In genomic region chr20:50819344-50819743, GRCh38 we compare ENCODE assay signal across 13 cellular contexts. TPM values are rescaled to one million over a fixed set of nuclear protein-coding genes. Genes with fewer than 3 reads are reported as not detected.
DNase-seq lines count a peak whose midpoint lies in the region; ATAC-seq and TF ChIP-seq lines count a peak whose summit lies in the region.
"Had no signal": no experiment of that assay in that cellular context is flagged by ENCODE, and none has a peak within 500 bp of the region (broad histone marks: within the 10 kb centered on the region; RNA-seq: fewer than 3 reads in every experiment).

No MANE protein-coding gene starts in this region.

- H3K36me3 Mint-ChIP-seq in activated CD4-positive, alpha-beta T cell treated with anti-CD3 and anti-CD28 coated beads for 36 hours (ENCODE audit: low read depth), result peaks cover 14% of the 10 kb centered on the region
- H3K36me3 Mint-ChIP-seq in natural killer cell treated with Interleukin-12 subunit alpha and Interleukin-12 subunit beta and Interleukin-15 and Interleukin-18, amount 100 ng/mL, for 72 hours, result peaks cover 4% of the 10 kb centered on the region

- peaks cover 94% of the 10 kb centered on the region for H3K4me1 ChIP-seq in OCI-LY7 (ENCODE audit: insufficient read depth, low read length, poor library complexity, severe bottlenecking)

- POLR2A ChIA-PET in activated CD4-positive, alpha-beta T cell treated with anti-CD3 and anti-CD28 coated beads for 36 hours (lab: Charles Lee), result interaction anchor here (0.6 kb wide), 1 partner anchor 26 kb away, joined by 3 read pairs; no protein-coding TSS in a partner anchor
- POLR2A ChIA-PET in OCI-LY7 (lab: Charles Lee), result interaction anchor here (0.7 to 15.6 kb wide), 5 partner anchors 9 to 29 kb away, joined by 3 to 230 read pairs (median 4); partner anchors contain the start of gene BCAS4

- ATAC-seq in activated CD4-positive, alpha-beta T cell treated with anti-CD3 and anti-CD28 coated beads for 36 hours, result no peak
- ATAC-seq in HG02610 (IDR thresholded peaks at IDR 0.05; ENCODE audit: unreplicated experiment), result peak; percentile 50
- no peak for ATAC-seq in natural killer cell treated with Interleukin-12 subunit alpha and Interleukin-12 subunit beta and Interleukin-15 and Interleukin-18, amount 100 ng/mL, for 72 hours
- ATAC-seq in HG03439 (IDR thresholded peaks at IDR 0.05; ENCODE audit: unreplicated experiment), result no peak
- no peak for ATAC-seq in SK-N-SH treated with all-trans-retinoic acid at 6 μM for 48 hours

- intact Hi-C loops in activated CD4-positive, alpha-beta T cell treated with anti-CD3 and anti-CD28 coated beads for 36 hours (cut with DNase I, micrococcal nuclease), result loop anchor here (5.0 kb wide), 1 partner anchor 93 kb away; no protein-coding TSS in a partner anchor
- intact Hi-C loops in OCI-LY7 (cut with micrococcal nuclease; ENCODE audit: unreplicated experiment), result loop anchor here (2.0 kb wide), 2 partner anchors 15 to 39 kb away; no protein-coding TSS in a partner anchor

- no peaks in the 10 kb centered on the region for H4K20me1 ChIP-seq in OCI-LY7 (ENCODE audit: insufficient read depth, low read length)

- CTCF ChIA-PET in activated CD4-positive, alpha-beta T cell treated with anti-CD3 and anti-CD28 coated beads for 36 hours (lab: Charles Lee), result interaction anchor here (0.6 to 3.3 kb wide), 8 partner anchors 17 to 166 kb away, joined by 3 to 19 read pairs (median 4); partner anchors contain the start of gene BCAS4
- CTCF ChIA-PET in OCI-LY7 (lab: Charles Lee; ENCODE audit: unreplicated experiment), result no interaction called here

- no peak overlapping the region for H3K4me3 ChIP-seq in OCI-LY7 (ENCODE audit: low read depth, low read length, poor library complexity, severe bottlenecking)

- no peak overlapping the region for H3K4me3 Mint-ChIP-seq in activated CD4-positive, alpha-beta T cell treated with anti-CD3 and anti-CD28 coated beads for 36 hours
- no peak overlapping the region for H3K4me3 Mint-ChIP-seq in natural killer cell treated with Interleukin-12 subunit alpha and Interleukin-12 subunit beta and Interleukin-15 and Interleukin-18, amount 100 ng/mL, for 72 hours

- TF ChIP-seq CTCF in OCI-LY7 (conservative IDR thresholded peaks at IDR 0.05; ENCODE audit: low read length), result no peak

- H3K4me1 Mint-ChIP-seq in activated CD4-positive, alpha-beta T cell treated with anti-CD3 and anti-CD28 coated beads for 36 hours, result peaks cover 26% of the 10 kb centered on the region
- H3K4me1 Mint-ChIP-seq in natural killer cell treated with Interleukin-12 subunit alpha and Interleukin-12 subunit beta and Interleukin-15 and Interleukin-18, amount 100 ng/mL, for 72 hours (ENCODE audit: low read depth in 2 of 2), result peaks cover 33 to 39% of the 10 kb centered on the region in 2 donors

- no peaks in the 10 kb centered on the region for H3K27me3 Mint-ChIP-seq in activated CD4-positive, alpha-beta T cell treated with anti-CD3 and anti-CD28 coated beads for 36 hours
- no peaks in the 10 kb centered on the region for H3K27me3 Mint-ChIP-seq in natural killer cell treated with Interleukin-12 subunit alpha and Interleukin-12 subunit beta and Interleukin-15 and Interleukin-18, amount 100 ng/mL, for 72 hours

- no peaks in the 10 kb centered on the region for H3K9me3 ChIP-seq in OCI-LY7 (ENCODE audit: low read length)

- H3K36me3 ChIP-seq in OCI-LY7 (ENCODE audit: insufficient read depth, low read length), result peaks cover 64% of the 10 kb centered on the region

- H3K9me2 ChIP-seq in OCI-LY7 (ENCODE audit: insufficient read depth, low read length), result no peaks in the 10 kb centered on the region

- H3K79me2 ChIP-seq in OCI-LY7 (ENCODE audit: insufficient read depth, low read depth, low read length), result peaks cover 73% of the 10 kb centered on the region

- DNase-seq in activated CD4-positive, alpha-beta T cell treated with anti-CD3 and anti-CD28 coated beads for 36 hours, result no peak
- no peak for DNase-seq in activated CD4-positive, alpha-beta T cell treated with anti-CD3 and anti-CD28 coated beads for 1 hour
- peak; percentile 82 for DNase-seq in OCI-LY7 (ENCODE audit: low spot score)
- no peak for DNase-seq in natural killer cell treated with Interleukin-12 subunit alpha and Interleukin-12 subunit beta and Interleukin-15 and Interleukin-18, amount 100 ng/mL, for 72 hours (ENCODE audit: low spot score)
- DNase-seq in nucleus accumbens (lab: John Stamatoyannopoulos, UW), result no peak
- DNase-seq: 8988T; Calu3; NCI-H1092 treated with DMSO at 0.1 percent for 48 hours; stimulated activated CD4-positive, alpha-beta T cell treated with anti-CD3 and anti-CD28 coated beads, Interleukin-12 subunit alpha, Interleukin-12 subunit beta, amount 100 ng/mL, for 4 hours; T-helper 9 cell had no signal

- TSS peak; percentile 20 for BruUV-seq in OCI-LY7 (replicated peaks; lab: Mats Ljungman, UMichigan)

- H3K27ac ChIP-seq in OCI-LY7 (ENCODE audit: low read depth, low read length, poor library complexity, severe bottlenecking), result peak overlapping the region; percentile 97

- peak overlapping the region; percentile 66 for H3K4me2 ChIP-seq in OCI-LY7 (ENCODE audit: low read length)

- H2AFZ ChIP-seq in OCI-LY7 (ENCODE audit: low read length), result no peak overlapping the region

- peak overlapping the region; percentile 44 for H3K27ac Mint-ChIP-seq in activated CD4-positive, alpha-beta T cell treated with anti-CD3 and anti-CD28 coated beads for 36 hours
- H3K27ac Mint-ChIP-seq in natural killer cell treated with Interleukin-12 subunit alpha and Interleukin-12 subunit beta and Interleukin-15 and Interleukin-18, amount 100 ng/mL, for 72 hours, result peak overlapping the region; percentile 51 to 98

- peaks cover 1% of the 10 kb centered on the region for H3K9me3 Mint-ChIP-seq in activated CD4-positive, alpha-beta T cell treated with anti-CD3 and anti-CD28 coated beads for 36 hours (ENCODE audit: low read depth)
- no peaks in the 10 kb centered on the region for H3K9me3 Mint-ChIP-seq in natural killer cell treated with Interleukin-12 subunit alpha and Interleukin-12 subunit beta and Interleukin-15 and Interleukin-18, amount 100 ng/mL, for 72 hours

TF ChIP-seq in SK-N-SH treated with all-trans-retinoic acid at 6 μM for 48 hours, 23 proteins besides CTCF, POLR2A, EP300 and RAD21:
- TF ChIP-seq, protein P1, sequence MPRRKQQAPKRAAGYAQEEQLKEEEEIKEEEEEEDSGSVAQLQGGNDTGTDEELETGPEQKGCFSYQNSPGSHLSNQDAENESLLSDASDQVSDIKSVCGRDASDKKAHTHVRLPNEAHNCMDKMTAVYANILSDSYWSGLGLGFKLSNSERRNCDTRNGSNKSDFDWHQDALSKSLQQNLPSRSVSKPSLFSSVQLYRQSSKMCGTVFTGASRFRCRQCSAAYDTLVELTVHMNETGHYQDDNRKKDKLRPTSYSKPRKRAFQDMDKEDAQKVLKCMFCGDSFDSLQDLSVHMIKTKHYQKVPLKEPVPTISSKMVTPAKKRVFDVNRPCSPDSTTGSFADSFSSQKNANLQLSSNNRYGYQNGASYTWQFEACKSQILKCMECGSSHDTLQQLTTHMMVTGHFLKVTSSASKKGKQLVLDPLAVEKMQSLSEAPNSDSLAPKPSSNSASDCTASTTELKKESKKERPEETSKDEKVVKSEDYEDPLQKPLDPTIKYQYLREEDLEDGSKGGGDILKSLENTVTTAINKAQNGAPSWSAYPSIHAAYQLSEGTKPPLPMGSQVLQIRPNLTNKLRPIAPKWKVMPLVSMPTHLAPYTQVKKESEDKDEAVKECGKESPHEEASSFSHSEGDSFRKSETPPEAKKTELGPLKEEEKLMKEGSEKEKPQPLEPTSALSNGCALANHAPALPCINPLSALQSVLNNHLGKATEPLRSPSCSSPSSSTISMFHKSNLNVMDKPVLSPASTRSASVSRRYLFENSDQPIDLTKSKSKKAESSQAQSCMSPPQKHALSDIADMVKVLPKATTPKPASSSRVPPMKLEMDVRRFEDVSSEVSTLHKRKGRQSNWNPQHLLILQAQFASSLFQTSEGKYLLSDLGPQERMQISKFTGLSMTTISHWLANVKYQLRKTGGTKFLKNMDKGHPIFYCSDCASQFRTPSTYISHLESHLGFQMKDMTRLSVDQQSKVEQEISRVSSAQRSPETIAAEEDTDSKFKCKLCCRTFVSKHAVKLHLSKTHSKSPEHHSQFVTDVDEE (CRISPR knock-in tag; IDR thresholded peaks at IDR 0.05), result no peak
- TF ChIP-seq ARNTL (CRISPR knock-in tag; IDR thresholded peaks at IDR 0.05; ENCODE audit: borderline replicate concordance, low read depth), result no peak
- TF ChIP-seq, protein P2, sequence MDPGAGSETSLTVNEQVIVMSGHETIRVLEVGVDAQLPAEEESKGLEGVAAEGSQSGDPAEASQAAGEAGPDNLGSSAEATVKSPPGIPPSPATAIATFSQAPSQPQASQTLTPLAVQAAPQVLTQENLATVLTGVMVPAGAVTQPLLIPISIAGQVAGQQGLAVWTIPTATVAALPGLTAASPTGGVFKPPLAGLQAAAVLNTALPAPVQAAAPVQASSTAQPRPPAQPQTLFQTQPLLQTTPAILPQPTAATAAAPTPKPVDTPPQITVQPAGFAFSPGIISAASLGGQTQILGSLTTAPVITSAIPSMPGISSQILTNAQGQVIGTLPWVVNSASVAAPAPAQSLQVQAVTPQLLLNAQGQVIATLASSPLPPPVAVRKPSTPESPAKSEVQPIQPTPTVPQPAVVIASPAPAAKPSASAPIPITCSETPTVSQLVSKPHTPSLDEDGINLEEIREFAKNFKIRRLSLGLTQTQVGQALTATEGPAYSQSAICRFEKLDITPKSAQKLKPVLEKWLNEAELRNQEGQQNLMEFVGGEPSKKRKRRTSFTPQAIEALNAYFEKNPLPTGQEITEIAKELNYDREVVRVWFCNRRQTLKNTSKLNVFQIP (CRISPR knock-in tag; IDR thresholded peaks at IDR 0.05; ENCODE audit: borderline replicate concordance, low read depth), result no peak
- TF ChIP-seq, protein P3, sequence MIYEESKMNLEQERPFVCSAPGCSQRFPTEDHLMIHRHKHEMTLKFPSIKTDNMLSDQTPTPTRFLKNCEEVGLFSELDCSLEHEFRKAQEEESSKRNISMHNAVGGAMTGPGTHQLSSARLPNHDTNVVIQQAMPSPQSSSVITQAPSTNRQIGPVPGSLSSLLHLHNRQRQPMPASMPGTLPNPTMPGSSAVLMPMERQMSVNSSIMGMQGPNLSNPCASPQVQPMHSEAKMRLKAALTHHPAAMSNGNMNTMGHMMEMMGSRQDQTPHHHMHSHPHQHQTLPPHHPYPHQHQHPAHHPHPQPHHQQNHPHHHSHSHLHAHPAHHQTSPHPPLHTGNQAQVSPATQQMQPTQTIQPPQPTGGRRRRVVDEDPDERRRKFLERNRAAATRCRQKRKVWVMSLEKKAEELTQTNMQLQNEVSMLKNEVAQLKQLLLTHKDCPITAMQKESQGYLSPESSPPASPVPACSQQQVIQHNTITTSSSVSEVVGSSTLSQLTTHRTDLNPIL (CRISPR knock-in tag; IDR thresholded peaks at IDR 0.05; ENCODE audit: low read depth), result no peak
- no peak for TF ChIP-seq CSDC2 (CRISPR knock-in tag; IDR thresholded peaks at IDR 0.05)

RNA-seq across cellular contexts. Expression of gene BCAS4, which starts 24.5 kb away (rescaled TPM):
- total RNA-seq in activated CD4-positive, alpha-beta T cell treated with anti-CD3 and anti-CD28 coated beads for 36 hours, result 10 to 100 TPM; 11.6 to 17.0 TPM
- 128 and 181 TPM in 2 replicates for total RNA-seq in OCI-LY7 (2014; rRNA removed; shearing (Covaris generic))
- 166 and 173 TPM in 2 replicates for total RNA-seq in OCI-LY7 (2022)
- 10 to 100 TPM in 1 of 2 donors, 1 to 10 TPM in 1; 6.7 to 15.0 TPM for total RNA-seq in natural killer cell treated with Interleukin-12 subunit alpha and Interleukin-12 subunit beta and Interleukin-15 and Interleukin-18, amount 100 ng/mL, for 72 hours

Comparison
In these comparisons a context has a peak if more than half of its experiments do, and no peak if none do; other contexts are left out.
1. RNA of gene BCAS4, which starts 24.5 kb away (total RNA-seq): 128 to 181 TPM in OCI-LY7; 11.6 to 17.0 TPM in activated CD4-positive, alpha-beta T cell treated with anti-CD3 and anti-CD28 coated beads for 36 hours and 6.7 to 15.0 TPM in natural killer cell treated with Interleukin-12 subunit alpha and Interleukin-12 subunit beta and Interleukin-15 and Interleukin-18, amount 100 ng/mL, for 72 hours; every median in the first group is over 4 times any median in the second.